ENCODE assay signal across 8 cellular contexts in genomic region chr11:117232911-117233409, GRCh38. TPM values are rescaled to one million over a fixed set of nuclear protein-coding genes. Genes with fewer than 3 reads are reported as not detected.
DNase-seq lines count a peak whose midpoint lies in the region; ATAC-seq, FAIRE-seq and TF ChIP-seq lines count a peak whose summit lies in the region.

No MANE protein-coding gene starts in this region.

- H3K27me3 Mint-ChIP-seq in naive thymus-derived CD8-positive, alpha-beta T cell: no peaks in the 10 kb centered on the region

- H3K27me3 ChIP-seq in SU-DHL-6 (ENCODE audit: low read length) (no peaks in the 10 kb centered on the region), endothelial cell of umbilical vein (ENCODE audit: control insufficient read depth in 2 of 2, insufficient read depth in 2 of 2, low read length in 2 of 2) (no peaks in the 10 kb centered on the region)

- peaks cover 0 to 31% (median 10%) of the 10 kb centered on the region in 3 donors for H3K36me3 Mint-ChIP-seq in naive thymus-derived CD8-positive, alpha-beta T cell

- H3K4me3 ChIP-seq in SU-DHL-6 (ENCODE audit: insufficient read depth, low read length, poor library complexity, severe bottlenecking) (peak overlapping the region; percentile 99), endothelial cell of umbilical vein (replicated peaks in 1 of 3; ENCODE audit: insufficient read depth in 1 of 3, low read depth in 1 of 3, low read length in 3 of 3) (peak overlapping the region; percentile 35 to 82 (median 78))

- peak overlapping the region; percentile 46 for H3K27ac ChIP-seq in SU-DHL-6 (ENCODE audit: low read depth, low read length)
- peak overlapping the region; percentile 0 for H3K27ac ChIP-seq in endothelial cell of umbilical vein (ENCODE audit: insufficient read depth, low read depth, low read length)

- H3K9me3 ChIP-seq in SU-DHL-6 (ENCODE audit: insufficient read depth, low read length) (no peaks in the 10 kb centered on the region), endothelial cell of umbilical vein (replicated peaks; ENCODE audit: control insufficient read depth, insufficient read depth, low read length) (no peaks in the 10 kb centered on the region)

- CTCF ChIA-PET in endothelial cell of umbilical vein (lab: Charles Lee): interaction anchor here (0.7 to 3.6 kb wide), 5 partner anchors 11 to 89 kb away, joined by 3 to 24 read pairs (median 8); partner anchors contain the start of genes BACE1, PAFAH1B2 and SIDT2

- H3K4me3 Mint-ChIP-seq in naive thymus-derived CD8-positive, alpha-beta T cell: peak overlapping the region; percentile 76 to 98 (median 85)

- peaks cover 14% of the 10 kb centered on the region; the same call in 1 of the 2 replicates for H3F3A ChIP-seq in SU-DHL-6 (ENCODE audit: insufficient read depth)

- H4K20me1 ChIP-seq in SU-DHL-6 (ENCODE audit: low read depth, low read length): no peaks in the 10 kb centered on the region
- H4K20me1 ChIP-seq in endothelial cell of umbilical vein (replicated peaks; ENCODE audit: control insufficient read depth, extremely low read depth, insufficient read depth, low read length): no peaks in the 10 kb centered on the region

- H3K27ac Mint-ChIP-seq in naive thymus-derived CD8-positive, alpha-beta T cell: peak overlapping the region; percentile 82 to 98 (median 88)

- H3K4me2 ChIP-seq in SU-DHL-6 (ENCODE audit: low read depth, low read length, poor library complexity, severe bottlenecking) (peak overlapping the region; percentile 94), endothelial cell of umbilical vein (ENCODE audit: insufficient read depth, low read length) (peak overlapping the region; percentile 84)

- intact Hi-C loops in endothelial cell of umbilical vein (cut with micrococcal nuclease): loop anchor here (1.0 to 10.0 kb wide), 3 partner anchors 83 to 582 kb away; partner anchors contain the start of gene BACE1

- DNase-seq in activated CD4-positive, CD25-positive, alpha-beta regulatory T cell treated with anti-CD3 and anti-CD28 coated beads, Interleukin-2, amount 50 U/mL, for 72 hours: peak; percentile 41
- no peak for DNase-seq in activated CD4-positive, CD25-positive, alpha-beta regulatory T cell (lab: John Stamatoyannopoulos, UW)
- peak; percentile 16 for DNase-seq in endothelial cell of umbilical vein (ENCODE audit: low read depth, low spot score)
- peak in 5 of 10 donors; percentile 13 to 23 (median 15) for DNase-seq in naive thymus-derived CD8-positive, alpha-beta T cell
- DNase-seq in cerebellar nuclear complex (lab: John Stamatoyannopoulos, UW): no peak
- DNase-seq in H54 (ENCODE audit: insufficient read length, low spot score): no peak

- no peak for FAIRE-seq in endothelial cell of umbilical vein (lab: Jason Lieb, UNC)
- no peak for FAIRE-seq in H54 (lab: Jason Lieb, UNC)

- POLR2A ChIA-PET in endothelial cell of umbilical vein (lab: Charles Lee): no interaction called here
- POLR2A ChIA-PET in naive thymus-derived CD8-positive, alpha-beta T cell (lab: Charles Lee): interaction anchor here (0.6 to 7.5 kb wide), 4 partner anchors 12 to 464 kb away, joined by 3 to 70 read pairs (median 25); partner anchors contain the start of genes PAFAH1B2 and SIDT2

- H3K36me3 ChIP-seq in SU-DHL-6 (ENCODE audit: low read length) (no peaks in the 10 kb centered on the region; the same call in 1 of the 2 replicates), endothelial cell of umbilical vein (ENCODE audit: control insufficient read depth in 2 of 2, extremely low read depth in 1 of 2, insufficient read depth in 2 of 2, low read length in 2 of 2) (peaks cover 0 to 12% of the 10 kb centered on the region in 2 experiments)

- no peaks in the 10 kb centered on the region for H3K9me1 ChIP-seq in endothelial cell of umbilical vein (replicated peaks; ENCODE audit: control insufficient read depth, extremely low read depth, insufficient read depth, low read length)

- TF ChIP-seq POLR2A in endothelial cell of umbilical vein (IDR thresholded peaks at IDR 0.05; ENCODE audit: low read depth, low read length) (no peak), H54 (IDR thresholded peaks at IDR 0.05; ENCODE audit: low read depth, low read length) (no peak)

- H3K4me1 ChIP-seq in endothelial cell of umbilical vein (ENCODE audit: control insufficient read depth, extremely low read depth, insufficient read depth, low read length): peaks cover 20% of the 10 kb centered on the region

- peak overlapping the region; percentile 95 for H3K9ac ChIP-seq in SU-DHL-6 (ENCODE audit: low read length)
- H3K9ac ChIP-seq in endothelial cell of umbilical vein (replicated peaks; ENCODE audit: extremely low read depth, insufficient read depth, low read length): peak overlapping the region; percentile 64

- H2AFZ ChIP-seq in SU-DHL-6 (ENCODE audit: low read depth, low read length, severe bottlenecking) (peak overlapping the region; percentile 71), endothelial cell of umbilical vein (ENCODE audit: low read depth, low read length) (peak overlapping the region; percentile 17)

- TF ChIP-seq CTCF in SU-DHL-6 (IDR thresholded peaks at IDR 0.05; ENCODE audit: insufficient read depth, low read length, poor library complexity, severe bottlenecking) (no peak), endothelial cell of umbilical vein (IDR thresholded peaks at IDR 0.05; ENCODE audit: extremely low read depth in 1 of 2, insufficient read depth in 1 of 2, low read depth in 1 of 2, low read length in 2 of 2) (no peak)

- ATAC-seq in naive thymus-derived CD8-positive, alpha-beta T cell: peak in 1 of 2 donors; percentile 4
- no peak for ATAC-seq in GM21825 (IDR thresholded peaks at IDR 0.05; ENCODE audit: unreplicated experiment)

- H3K9me3 Mint-ChIP-seq in naive thymus-derived CD8-positive, alpha-beta T cell: no peaks in the 10 kb centered on the region

- dilution Hi-C loops in endothelial cell of umbilical vein (cut with MboI; ENCODE audit: extremely low pct_ligation_motif_present, low sequenced_read_pairs): no loop called here

- H3K9me2 ChIP-seq in SU-DHL-6 (replicated peaks; ENCODE audit: insufficient read depth, low read length): no peaks in the 10 kb centered on the region

- peaks cover 29 to 61% (median 49%) of the 10 kb centered on the region in 4 donors for H3K4me1 Mint-ChIP-seq in naive thymus-derived CD8-positive, alpha-beta T cell

- BruUV-seq in endothelial cell of umbilical vein (replicated peaks; lab: Mats Ljungman, UMichigan): no TSS peak

- H3K79me2 ChIP-seq in SU-DHL-6 (ENCODE audit: insufficient read depth, low read length): peaks cover 38% of the 10 kb centered on the region
- peaks cover 19% of the 10 kb centered on the region for H3K79me2 ChIP-seq in endothelial cell of umbilical vein (ENCODE audit: control insufficient read depth, insufficient read depth, low read length)

RNA-seq across cellular contexts. Expression of gene RNF214, which starts 0.5 kb away (rescaled TPM):
- 26.1 and 28.2 TPM in 2 replicates for total RNA-seq in endothelial cell of umbilical vein
- 24.3 and 26.1 TPM in 2 replicates for polyA plus RNA-seq in endothelial cell of umbilical vein
- 14.3 and 15.1 TPM in 2 replicates for polyA plus RNA-seq in endothelial cell of umbilical vein (2011; cell fraction: cytosol; rRNA removed)
- 32.0 and 34.5 TPM in 2 replicates for polyA plus RNA-seq in endothelial cell of umbilical vein (2011; cell fraction: nucleus; rRNA removed)
- polyA plus RNA-seq in endothelial cell of umbilical vein (2012): 13.6 and 13.7 TPM in 2 replicates
- 32.4 and 34.5 TPM in 2 replicates for polyA minus RNA-seq in endothelial cell of umbilical vein
- 7.1 TPM for polyA minus RNA-seq in endothelial cell of umbilical vein (2011; cell fraction: cytosol; rRNA and poly(A)+ RNA removed)
- polyA minus RNA-seq in endothelial cell of umbilical vein (2011; cell fraction: nucleus; rRNA and poly(A)+ RNA removed): 19.2 and 20.7 TPM in 2 replicates
- 10 to 100 TPM; 28.8 to 30.3 TPM for total RNA-seq in naive thymus-derived CD8-positive, alpha-beta T cell
- 10 to 100 TPM in 1 of 3 donors, 1 to 10 TPM in 2; 7.5 to 11.6 (median 9.3) TPM for polyA plus RNA-seq in naive thymus-derived CD8-positive, alpha-beta T cell

RNA-seq across cellular contexts. Expression of gene PCSK7, which starts 1.1 kb away (rescaled TPM):
- total RNA-seq in endothelial cell of umbilical vein: 68.0 and 72.7 TPM in 2 replicates
- polyA plus RNA-seq in endothelial cell of umbilical vein: 40.8 and 43.2 TPM in 2 replicates
- 35.5 and 39.8 TPM in 2 replicates for polyA plus RNA-seq in endothelial cell of umbilical vein (2011; cell fraction: cytosol; rRNA removed)
- 123 and 126 TPM in 2 replicates for polyA plus RNA-seq in endothelial cell of umbilical vein (2011; cell fraction: nucleus; rRNA removed)
- polyA plus RNA-seq in endothelial cell of umbilical vein (2012): 40.9 and 41.6 TPM in 2 replicates
- 58.7 and 60.5 TPM in 2 replicates for polyA minus RNA-seq in endothelial cell of umbilical vein
- 13.3 TPM for polyA minus RNA-seq in endothelial cell of umbilical vein (2011; cell fraction: cytosol; rRNA and poly(A)+ RNA removed)
- 45.2 and 48.0 TPM in 2 replicates for polyA minus RNA-seq in endothelial cell of umbilical vein (2011; cell fraction: nucleus; rRNA and poly(A)+ RNA removed)
- 100 to 1,000 TPM; 277 to 296 TPM for total RNA-seq in naive thymus-derived CD8-positive, alpha-beta T cell
- polyA plus RNA-seq in naive thymus-derived CD8-positive, alpha-beta T cell: 10 to 100 TPM; 32.6 to 60.6 (median 47.8) TPM

RNA-seq across cellular contexts. Expression of gene TAGLN, which starts 33.8 kb away (rescaled TPM):
- 17.9 and 20.8 TPM in 2 replicates for total RNA-seq in endothelial cell of umbilical vein
- 113 and 159 TPM in 2 replicates for polyA plus RNA-seq in endothelial cell of umbilical vein
- polyA plus RNA-seq in endothelial cell of umbilical vein (2011; cell fraction: cytosol; rRNA removed): 165 and 174 TPM in 2 replicates
- polyA plus RNA-seq in endothelial cell of umbilical vein (2011; cell fraction: nucleus; rRNA removed): 80.4 and 84.5 TPM in 2 replicates
- polyA plus RNA-seq in endothelial cell of umbilical vein (2012): 49.4 and 88.3 TPM in 2 replicates
- 59.3 and 82.9 TPM in 2 replicates for polyA minus RNA-seq in endothelial cell of umbilical vein
- polyA minus RNA-seq in endothelial cell of umbilical vein (2011; cell fraction: cytosol; rRNA and poly(A)+ RNA removed): 3.1 TPM
- polyA minus RNA-seq in endothelial cell of umbilical vein (2011; cell fraction: nucleus; rRNA and poly(A)+ RNA removed): 11.1 and 15.0 TPM in 2 replicates
- total RNA-seq in naive thymus-derived CD8-positive, alpha-beta T cell: 10 to 100 TPM; 12.1 to 14.4 TPM
- under 1 TPM; 0.13 to 0.51 (median 0.21) TPM for polyA plus RNA-seq in naive thymus-derived CD8-positive, alpha-beta T cell

RNA-seq across cellular contexts. Expression of gene SIDT2, which starts 54.4 kb away (rescaled TPM):
- total RNA-seq in endothelial cell of umbilical vein: 26.0 and 28.7 TPM in 2 replicates
- 34.5 and 37.5 TPM in 2 replicates for polyA plus RNA-seq in endothelial cell of umbilical vein
- polyA plus RNA-seq in endothelial cell of umbilical vein (2011; cell fraction: cytosol; rRNA removed): 24.3 and 24.5 TPM in 2 replicates
- 72.1 and 94.6 TPM in 2 replicates for polyA plus RNA-seq in endothelial cell of umbilical vein (2011; cell fraction: nucleus; rRNA removed)
- 22.7 and 30.0 TPM in 2 replicates for polyA plus RNA-seq in endothelial cell of umbilical vein (2012)
- polyA minus RNA-seq in endothelial cell of umbilical vein: 45.0 and 75.7 TPM in 2 replicates
- polyA minus RNA-seq in endothelial cell of umbilical vein (2011; cell fraction: cytosol; rRNA and poly(A)+ RNA removed): 8.9 TPM
- 43.7 and 44.1 TPM in 2 replicates for polyA minus RNA-seq in endothelial cell of umbilical vein (2011; cell fraction: nucleus; rRNA and poly(A)+ RNA removed)
- 10 to 100 TPM; 48.0 to 63.0 TPM for total RNA-seq in naive thymus-derived CD8-positive, alpha-beta T cell
- polyA plus RNA-seq in naive thymus-derived CD8-positive, alpha-beta T cell: 1 to 10 TPM; 2.3 to 3.1 (median 2.3) TPM

RNA-seq across cellular contexts. Expression of gene BACE1-AS, which starts 58.2 kb away (rescaled TPM):
- 6.1 and 7.6 TPM in 2 replicates for total RNA-seq in endothelial cell of umbilical vein
- polyA plus RNA-seq in endothelial cell of umbilical vein: 8.1 and 9.3 TPM in 2 replicates
- 4.5 and 5.3 TPM in 2 replicates for polyA plus RNA-seq in endothelial cell of umbilical vein (2011; cell fraction: cytosol; rRNA removed)
- polyA plus RNA-seq in endothelial cell of umbilical vein (2011; cell fraction: nucleus; rRNA removed): 13.0 and 13.3 TPM in 2 replicates
- 4.1 and 5.1 TPM in 2 replicates for polyA plus RNA-seq in endothelial cell of umbilical vein (2012)
- polyA minus RNA-seq in endothelial cell of umbilical vein: 12.8 and 15.6 TPM in 2 replicates
- polyA minus RNA-seq in endothelial cell of umbilical vein (2011; cell fraction: cytosol; rRNA and poly(A)+ RNA removed): 3.2 TPM
- 7.8 and 10.6 TPM in 2 replicates for polyA minus RNA-seq in endothelial cell of umbilical vein (2011; cell fraction: nucleus; rRNA and poly(A)+ RNA removed)
- 10 to 100 TPM; 10.5 to 11.6 TPM for total RNA-seq in naive thymus-derived CD8-positive, alpha-beta T cell
- under 1 TPM; 0.19 to 0.82 (median 0.21) TPM for polyA plus RNA-seq in naive thymus-derived CD8-positive, alpha-beta T cell

Comparison
In these comparisons a context has a peak if more than half of its experiments do, and no peak if none do; other contexts are left out.
1. DNase-seq: peak in activated CD4-positive, CD25-positive, alpha-beta regulatory T cell treated with anti-CD3 and anti-CD28 coated beads, Interleukin-2, amount 50 U/mL, for 72 hours (single experiment) and endothelial cell of umbilical vein (single experiment); none in activated CD4-positive, CD25-positive, alpha-beta regulatory T cell (0 of 4), cerebellar nuclear complex (0 of 2) and H54 (single experiment).